27 cellular contexts compared by ENCODE assay signal in genomic region chr3:124522226-124522625, GRCh38.
"Had no signal": no experiment of that assay in that cellular context is flagged by ENCODE, and none has a peak within 500 bp of the region (broad histone marks: within the 10 kb centered on the region; RNA-seq: fewer than 3 reads in every experiment).

No MANE protein-coding gene starts in this region.

- DNase-seq: colonic mucosa; cortex of kidney; dermis blood vessel endothelial cell; dorsolateral prefrontal cortex; effector CD4-positive, alpha-beta T cell; effector CD8-positive, alpha-beta T cell; effector memory CD4-positive, alpha-beta T cell; effector memory CD8-positive, alpha-beta T cell; endodermal cell; erythroblast; esophagus squamous epithelium; foreskin fibroblast; foreskin melanocyte; gastrocnemius medialis; glutamatergic neuron; head of caudate nucleus; heart left ventricle; heart right ventricle had no signal

- H3K36me3 ChIP-seq: colonic mucosa, esophagus muscularis mucosa, esophagus squamous epithelium, gastrocnemius medialis, gastroesophageal sphincter had no signal

- H3K4me1 ChIP-seq: colonic mucosa, esophagus muscularis mucosa, esophagus squamous epithelium, foreskin keratinocyte, gastrocnemius medialis, gastroesophageal sphincter, heart left ventricle, heart right ventricle had no signal

- H3K27me3 ChIP-seq: colonic mucosa, dorsolateral prefrontal cortex, esophagus muscularis mucosa, esophagus squamous epithelium, gastrocnemius medialis, gastroesophageal sphincter, heart left ventricle, heart right ventricle had no signal

- H3K9me3 ChIP-seq: colonic mucosa, esophagus muscularis mucosa, esophagus squamous epithelium, gastrocnemius medialis had no signal

- H3K27ac ChIP-seq: colonic mucosa, coronary artery, epithelial cell of prostate, esophagus muscularis mucosa, esophagus squamous epithelium, foreskin keratinocyte, gastrocnemius medialis, gastroesophageal sphincter, heart left ventricle, heart right ventricle had no signal

- FAIRE-seq: colon, endometrium, endothelial cell of umbilical vein, frontal cortex had no signal

- H3K4me3 ChIP-seq: colonic mucosa, coronary artery, dorsolateral prefrontal cortex, esophagus muscularis mucosa, esophagus squamous epithelium, gastrocnemius medialis, gastroesophageal sphincter, heart left ventricle, heart right ventricle had no signal
